In genomic region chr19:4730740-4731171, GRCh38 we compare ENCODE assay signal across 8 cellular contexts. TPM values are rescaled to one million over a fixed set of nuclear protein-coding genes. Genes with fewer than 3 reads are reported as not detected.
DNase-seq lines count a peak whose midpoint lies in the region; ATAC-seq and TF ChIP-seq lines count a peak whose summit lies in the region.

No MANE protein-coding gene starts in this region.

- TF ChIP-seq POLR2A in gastrocnemius medialis (IDR thresholded peaks at IDR 0.05) = no peak

- intact Hi-C loops in gastrocnemius medialis (cut with DNase I; ENCODE audit: low total_unique reads) = loop anchor here (5.0 kb wide), 1 partner anchor 122 kb away; no protein-coding TSS in a partner anchor

- peaks cover 10% of the 10 kb centered on the region for H3K4me1 Mint-ChIP-seq in endodermal cell

- no peaks in the 10 kb centered on the region for H3K9me3 Mint-ChIP-seq in endodermal cell

- ATAC-seq in gastrocnemius medialis (peak in 1 of 2 donors; percentile 37), GM21786 (IDR thresholded peaks at IDR 0.05; ENCODE audit: unreplicated experiment) (no peak), HG02623 (IDR thresholded peaks at IDR 0.05; ENCODE audit: unreplicated experiment) (no peak)

- H3K27ac ChIP-seq in HL-60 (replicated peaks) = no peak overlapping the region
- no peak overlapping the region for H3K27ac ChIP-seq in endodermal cell (ENCODE audit: low read depth, low read length)
- no peak overlapping the region for H3K27ac ChIP-seq in gastrocnemius medialis

- no peak overlapping the region for H3K27ac Mint-ChIP-seq in endodermal cell

- H3K9ac ChIP-seq in endodermal cell (ENCODE audit: extremely low read depth, low read length, poor library complexity, severe bottlenecking) = no peak overlapping the region

- H3K4me1 ChIP-seq in endodermal cell (ENCODE audit: control insufficient read depth, insufficient read depth, low read length) (no peaks in the 10 kb centered on the region), gastrocnemius medialis (no peaks in the 10 kb centered on the region)

- H3K27me3 ChIP-seq in HL-60 (ENCODE audit: insufficient read depth, poor library complexity, severe bottlenecking) = peaks cover 2% of the 10 kb centered on the region
- H3K27me3 ChIP-seq in endodermal cell (ENCODE audit: control insufficient read depth, insufficient read depth, low read length, poor library complexity, severe bottlenecking) = no peaks in the 10 kb centered on the region
- no peaks in the 10 kb centered on the region for H3K27me3 ChIP-seq in gastrocnemius medialis

- no peak for DNase-seq in AG09309 (ENCODE audit: low read depth)
- peak in 1 of 2 experiments; percentile 49 for DNase-seq in HL-60 (ENCODE audit: low read depth in 1 of 2, low spot score in 1 of 2)
- DNase-seq in activated CD4-positive, alpha-beta T cell treated with anti-CD3 and anti-CD28 coated beads, Interleukin-2, amount 50 U/mL, for 4 hours = peak; percentile 65 to 71
- DNase-seq in endodermal cell = peak; percentile 88
- no peak for DNase-seq in gastrocnemius medialis
- DNase-seq in NCI-H774 (lab: John Stamatoyannopoulos, UW) = no peak

- no peaks in the 10 kb centered on the region for H3K9me3 ChIP-seq in endodermal cell (ENCODE audit: control insufficient read depth, low read length)
- no peaks in the 10 kb centered on the region for H3K9me3 ChIP-seq in gastrocnemius medialis

- WGBS in endodermal cell (ENCODE audit: insufficient coverage in 1 of 2, insufficient read length in 1 of 2), 2 experiments = 100% methylated on average over 1 of the region's 1 CpG

- in situ Hi-C loops in gastrocnemius medialis (cut with MboI; ENCODE audit: low sequenced_read_pairs in 4 of 4) = loop anchor here in 3 of 4 donors (5.0 kb wide), 1 partner anchor 72 kb away; no protein-coding TSS in a partner anchor

- H3K4me3 ChIP-seq in AG09309 (ENCODE audit: control insufficient read depth, low read depth, low read length) = no peak overlapping the region
- H3K4me3 ChIP-seq in HL-60 (replicated peaks; ENCODE audit: insufficient read depth, low read length) = no peak overlapping the region
- no peak overlapping the region for H3K4me3 ChIP-seq in endodermal cell (ENCODE audit: low read length)
- H3K4me3 ChIP-seq in gastrocnemius medialis = no peak overlapping the region

- no peak overlapping the region for H3K4me3 Mint-ChIP-seq in endodermal cell

- peaks cover 2% of the 10 kb centered on the region for H3K27me3 Mint-ChIP-seq in endodermal cell (ENCODE audit: insufficient read depth)

- no peaks in the 10 kb centered on the region for H3K36me3 Mint-ChIP-seq in endodermal cell (ENCODE audit: low read depth)

- H3K36me3 ChIP-seq in endodermal cell (ENCODE audit: control insufficient read depth, insufficient read depth, low read length) (no peaks in the 10 kb centered on the region), gastrocnemius medialis (no peaks in the 10 kb centered on the region)

- TF ChIP-seq CTCF in AG09309 (IDR thresholded peaks at IDR 0.05; ENCODE audit: control insufficient read depth, insufficient read depth, low read depth, low read length, missing control alignments) = peak; percentile 63
- peak; percentile 70 for TF ChIP-seq CTCF in HL-60 (IDR thresholded peaks at IDR 0.05; ENCODE audit: insufficient read depth, low read length)
- peak; percentile 74 for TF ChIP-seq CTCF in endodermal cell (conservative IDR thresholded peaks at IDR 0.05)
- peak; percentile 34 to 68 (median 47) for TF ChIP-seq CTCF in gastrocnemius medialis (IDR thresholded peaks at IDR 0.05 in 4 of 5, conservative IDR thresholded peaks at IDR 0.05 in 1 of 5)

RNA-seq across cellular contexts. Expression of gene DPP9, which starts 7.1 kb away (rescaled TPM):
- total RNA-seq in endodermal cell = 10 to 100 TPM; 36.8 to 48.8 TPM
- polyA plus RNA-seq in endodermal cell (2013, experiment 1 of 2) = 21.0 TPM
- 17.8 TPM for polyA plus RNA-seq in endodermal cell (2013, experiment 2 of 2)
- 100 to 1,000 TPM in 3 of 4 donors, 10 to 100 TPM in 1; 92.6 to 208 (median 148) TPM for total RNA-seq in gastrocnemius medialis

Comparison
In these comparisons a context has a peak if more than half of its experiments do, and no peak if none do; other contexts are left out.
1. DNase-seq: peak in activated CD4-positive, alpha-beta T cell treated with anti-CD3 and anti-CD28 coated beads, Interleukin-2, amount 50 U/mL, for 4 hours (2 of 2) and endodermal cell (single experiment); none in AG09309 (single experiment), gastrocnemius medialis (0 of 2) and NCI-H774 (single experiment).
2. Peak in every context shown above with its lines, with median percentiles within 50 percentile points of each other: CTCF ChIP-seq.